Comparison of ENCODE assay signal across 17 cellular contexts in the genomic region with DNA sequence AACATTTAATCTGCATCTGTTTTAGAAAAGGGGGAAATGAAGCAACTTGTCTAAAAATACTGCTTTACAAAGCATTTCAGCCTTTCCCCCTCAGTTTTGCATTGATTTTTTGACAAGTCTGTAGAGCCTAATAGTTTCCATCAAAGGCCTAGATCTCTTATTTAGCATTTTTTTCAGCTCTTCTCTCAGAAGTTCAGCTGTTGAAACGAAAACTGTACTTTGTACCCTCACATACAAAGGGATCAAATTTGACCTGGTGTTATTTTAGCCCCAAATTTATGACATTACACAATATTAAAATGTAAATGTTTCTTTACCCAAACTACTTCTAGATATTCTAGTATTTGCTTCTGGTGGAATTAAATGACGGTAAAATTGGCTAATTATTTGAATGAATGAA. TPM values are rescaled to one million over a fixed set of nuclear protein-coding genes. Genes with fewer than 3 reads are reported as not detected.
A peak's percentile ranks its signal among the peaks of the same experiment; 100 is the strongest.
DNase-seq lines count a peak whose midpoint lies in the region; ATAC-seq and TF ChIP-seq lines count a peak whose summit lies in the region.
"Had no signal": no experiment of that assay in that cellular context is flagged by ENCODE, and none has a peak within 500 bp of the region (broad histone marks: within the 10 kb centered on the region; RNA-seq: fewer than 3 reads in every experiment).

No MANE protein-coding gene starts in this region.

- WGBS in right lobe of liver (ENCODE audit: insufficient coverage, low coverage, low lambda C conversion rate, missing lambda C conversion rate) = 29% methylated on average over 2 of the region's 2 CpGs

- H3K27ac Mint-ChIP-seq in IgD-negative memory B cell (peak overlapping the region; percentile 72 to 85 (median 73)), T-helper 17 cell (peak overlapping the region; percentile 95)
- H3K27ac Mint-ChIP-seq: H9 had no signal

- H3K27me3 Mint-ChIP-seq in IgD-negative memory B cell (no peaks in the 10 kb centered on the region), T-helper 17 cell (no peaks in the 10 kb centered on the region)

- DNase-seq in A673 (ENCODE audit: low spot score) (no peak), T-helper 17 cell (no peak), right lobe of liver (no peak), coronary artery (ENCODE audit: low spot score) (no peak), H7 (no peak)
- DNase-seq: 8988T, DMS53, H9, NCI-H1417, NCI-H1930, NCI-H226, NCI-H524 treated with DMSO at 0.1 percent for 48 hours, PC-9 had no signal

- peaks cover 18 to 44% (median 31%) of the 10 kb centered on the region in 3 donors for H3K4me1 Mint-ChIP-seq in IgD-negative memory B cell
- H3K4me1 Mint-ChIP-seq in T-helper 17 cell = peaks cover 35% of the 10 kb centered on the region

- intact Hi-C loops in A673 (cut with micrococcal nuclease; ENCODE audit: unreplicated experiment) = no loop called here
- intact Hi-C loops in right lobe of liver (cut with DNase I) = no loop called here

- H3K4me3 ChIP-seq in A673 (ENCODE audit: low read depth, low read length, poor library complexity, severe bottlenecking) (no peak overlapping the region), right lobe of liver (no peak overlapping the region), coronary artery (no peak overlapping the region), H7 (ENCODE audit: insufficient read depth, low read depth, low read length) (no peak overlapping the region)
- H3K4me3 ChIP-seq: K562, PC-9 had no signal

- BruUV-seq in A673 (replicated peaks; lab: Mats Ljungman, UMichigan) = no TSS peak

- H3K36me3 Mint-ChIP-seq in IgD-negative memory B cell (peaks cover 5% of the 10 kb centered on the region), T-helper 17 cell (ENCODE audit: low read depth) (peaks cover 15% of the 10 kb centered on the region)

- peaks cover 59% of the 10 kb centered on the region for H3K36me3 ChIP-seq in A673 (ENCODE audit: insufficient read depth, low read length, poor library complexity, severe bottlenecking)
- H3K36me3 ChIP-seq in right lobe of liver = peaks cover 4 to 46% (median 12%) of the 10 kb centered on the region in 4 donors
- H3K36me3 ChIP-seq in H7 (replicated peaks; ENCODE audit: control insufficient read depth, insufficient read depth, low read length) = peaks cover 6% of the 10 kb centered on the region

- H3K9me3 ChIP-seq in A673 (ENCODE audit: low read depth, low read length, poor library complexity, severe bottlenecking) (no peaks in the 10 kb centered on the region), T-helper 17 cell (ENCODE audit: control insufficient read depth, low read length, poor library complexity, severe bottlenecking) (no peaks in the 10 kb centered on the region), right lobe of liver (no peaks in the 10 kb centered on the region)

- H3K9me3 Mint-ChIP-seq in IgD-negative memory B cell = no peaks in the 10 kb centered on the region
- H3K9me3 Mint-ChIP-seq: H9 had no signal

- H3K27ac ChIP-seq in A673 (ENCODE audit: low read depth, low read length, poor library complexity, severe bottlenecking) (peak overlapping the region; percentile 18), right lobe of liver (no peak overlapping the region), coronary artery (no peak overlapping the region)
- H3K27ac ChIP-seq: PC-9 had no signal

- POLR2A ChIA-PET in A673 (lab: Charles Lee; ENCODE audit: low non-redundant PET) = no interaction called here

- CTCF ChIA-PET in A673 (lab: Charles Lee) = no interaction called here

- no peak for TF ChIP-seq POLR2A in right lobe of liver (IDR thresholded peaks at IDR 0.05)

- no peaks in the 10 kb centered on the region for H3K27me3 ChIP-seq in A673 (replicated peaks; ENCODE audit: insufficient read depth, low read depth, low read length, poor library complexity)
- H3K27me3 ChIP-seq in right lobe of liver = no peaks in the 10 kb centered on the region
- H3K27me3 ChIP-seq in H7 (ENCODE audit: control insufficient read depth, insufficient read depth, low read length) = no peaks in the 10 kb centered on the region

- H3K4me1 ChIP-seq in A673 (ENCODE audit: insufficient read depth, low read length, poor library complexity, severe bottlenecking) = peaks cover 47% of the 10 kb centered on the region
- peaks cover 0 to 28% (median 7%) of the 10 kb centered on the region in 4 donors for H3K4me1 ChIP-seq in right lobe of liver

- ATAC-seq in T-helper 17 cell = no peak
- ATAC-seq in right lobe of liver = peak in 3 of 4 donors; percentile 32 to 46 (median 36)
- ATAC-seq in GM19035 (IDR thresholded peaks at IDR 0.05; ENCODE audit: unreplicated experiment) = no peak
- no peak for ATAC-seq in HG02981 (IDR thresholded peaks at IDR 0.05; ENCODE audit: unreplicated experiment)
- ATAC-seq: K562 had no signal

- H3K4me3 Mint-ChIP-seq in IgD-negative memory B cell = peak overlapping the region in 1 of 4 donors; percentile 24
- no peak overlapping the region for H3K4me3 Mint-ChIP-seq in T-helper 17 cell
- H3K4me3 Mint-ChIP-seq: H9 had no signal

- TF ChIP-seq CTCF in A673 (conservative IDR thresholded peaks at IDR 0.05; ENCODE audit: low read depth, low read length) (no peak), right lobe of liver (IDR thresholded peaks at IDR 0.05) (no peak), coronary artery (IDR thresholded peaks at IDR 0.05) (no peak)

RNA-seq across cellular contexts. Expression of gene YPEL5, which starts 13.0 kb away (rescaled TPM):
- total RNA-seq in A673 (2021) = 190 and 225 TPM in 2 replicates
- polyA plus RNA-seq in IgD-negative memory B cell = 194 TPM
- total RNA-seq in T-helper 17 cell = 100 to 1,000 TPM; 614 to 922 TPM
- 10 to 100 TPM; 22.7 to 49.2 (median 39.6) TPM for total RNA-seq in right lobe of liver
- total RNA-seq in H7 (2014; rRNA removed; shearing (Covaris generic)) = 28.7 and 30.1 TPM in 2 replicates

Comparison
In these comparisons a context has a peak if more than half of its experiments do, and no peak if none do; other contexts are left out.
1. ATAC-seq: peak in right lobe of liver (3 of 4); none in T-helper 17 cell (single experiment), GM19035 (single experiment) and HG02981 (single experiment).